12 cellular contexts compared by ENCODE assay signal in the genomic region with DNA sequence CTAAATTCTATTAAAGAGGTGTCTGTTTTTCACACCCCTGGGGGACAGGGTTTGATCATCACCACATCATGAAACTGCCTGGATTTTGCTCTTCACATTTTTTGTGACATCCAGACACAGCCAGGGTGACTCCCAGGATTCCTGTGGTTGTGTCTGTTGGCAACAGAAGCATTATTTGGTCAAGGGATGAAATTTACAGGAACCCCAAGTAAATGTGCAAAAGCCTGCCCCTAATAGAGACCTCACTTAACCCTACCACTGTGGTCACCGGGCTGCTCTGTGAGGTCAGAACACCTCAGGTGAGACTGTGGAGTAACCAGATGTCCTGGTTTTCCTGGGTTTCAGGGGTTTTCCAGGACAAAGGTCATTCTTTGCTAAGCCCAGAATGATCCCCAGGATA.
DNase-seq lines count a peak whose midpoint lies in the region; ATAC-seq and TF ChIP-seq lines count a peak whose summit lies in the region.
"Had no signal": no experiment of that assay in that cellular context is flagged by ENCODE, and none has a peak within 500 bp of the region (broad histone marks: within the 10 kb centered on the region; RNA-seq: fewer than 3 reads in every experiment).

No MANE protein-coding gene starts in this region.

- H3K9me3 Mint-ChIP-seq in CD8-positive, alpha-beta T cell: no peaks in the 10 kb centered on the region
- H3K9me3 Mint-ChIP-seq in activated CD8-positive, alpha-beta T cell treated with anti-CD3 and anti-CD28 coated beads for 36 hours: no peaks in the 10 kb centered on the region

- ATAC-seq in CD8-positive, alpha-beta T cell: no peak
- no peak for ATAC-seq in activated CD8-positive, alpha-beta T cell treated with anti-CD3 and anti-CD28 coated beads for 36 hours
- no peak for ATAC-seq in HG03442 (IDR thresholded peaks at IDR 0.05; ENCODE audit: unreplicated experiment)
- ATAC-seq: activated CD4-positive, CD25-positive, alpha-beta regulatory T cell treated with anti-CD3 and anti-CD28 coated beads, Interleukin-2, amount 50 U/mL, for 24 hours had no signal

- H3K4me2 ChIP-seq in mesenchymal stem cell (ENCODE audit: low read length, poor library complexity, severe bottlenecking): no peak overlapping the region

- no peak overlapping the region for H3K23ac ChIP-seq in mesenchymal stem cell (ENCODE audit: low read length in 2 of 2)

- no peak overlapping the region for H4K8ac ChIP-seq in mesenchymal stem cell (ENCODE audit: low read length)

- no peaks in the 10 kb centered on the region for H3K9me3 ChIP-seq in CD8-positive, alpha-beta T cell (ENCODE audit: low read length)
- no peaks in the 10 kb centered on the region for H3K9me3 ChIP-seq in mesenchymal stem cell (ENCODE audit: control insufficient read depth, low read length)
- H3K9me3 ChIP-seq: SJSA1 had no signal

- H3K27me3 ChIP-seq in CD8-positive, alpha-beta T cell (ENCODE audit: insufficient read depth, low read length): no peaks in the 10 kb centered on the region
- peaks cover 0 to 86% of the 10 kb centered on the region in 2 experiments for H3K27me3 ChIP-seq in mesenchymal stem cell (ENCODE audit: control insufficient read depth in 1 of 2, insufficient read depth in 1 of 2, low read length in 2 of 2)
- H3K27me3 ChIP-seq: SJSA1 had no signal

- H2BK5ac ChIP-seq in mesenchymal stem cell (ENCODE audit: low read depth, low read length, poor library complexity, severe bottlenecking): no peak overlapping the region

- no peaks in the 10 kb centered on the region for H3K36me3 ChIP-seq in CD8-positive, alpha-beta T cell (ENCODE audit: insufficient read depth, low read length)
- no peaks in the 10 kb centered on the region for H3K36me3 ChIP-seq in mesenchymal stem cell (ENCODE audit: control insufficient read depth in 1 of 2, insufficient read depth in 2 of 2, low read depth in 1 of 2, low read length in 2 of 2)
- H3K36me3 ChIP-seq: SJSA1 had no signal

- H2AK5ac ChIP-seq in mesenchymal stem cell (ENCODE audit: low read length, severe bottlenecking): no peak overlapping the region

- intact Hi-C loops in CD8-positive, alpha-beta T cell (cut with DNase I, micrococcal nuclease): no loop called here
- intact Hi-C loops in activated CD8-positive, alpha-beta T cell treated with anti-CD3 and anti-CD28 coated beads for 36 hours (cut with micrococcal nuclease): no loop called here

- CTCF ChIA-PET in CD8-positive, alpha-beta T cell (lab: Charles Lee): interaction anchor here (0.7 to 1.4 kb wide), 2 partner anchors 25 to 85 kb away, joined by 3 to 6 read pairs; no protein-coding TSS in a partner anchor
- CTCF ChIA-PET in activated CD8-positive, alpha-beta T cell treated with anti-CD3 and anti-CD28 coated beads for 36 hours (lab: Charles Lee): interaction anchor here (1.0 kb wide), 1 partner anchor 15 kb away, joined by 3 read pairs; no protein-coding TSS in a partner anchor

- H3K27me3 Mint-ChIP-seq in CD8-positive, alpha-beta T cell (ENCODE audit: low read depth): no peaks in the 10 kb centered on the region
- H3K27me3 Mint-ChIP-seq in activated CD8-positive, alpha-beta T cell treated with anti-CD3 and anti-CD28 coated beads for 36 hours: no peaks in the 10 kb centered on the region

- H3K27ac Mint-ChIP-seq in CD8-positive, alpha-beta T cell: peak overlapping the region; percentile 68
- peak overlapping the region; percentile 94 for H3K27ac Mint-ChIP-seq in activated CD8-positive, alpha-beta T cell treated with anti-CD3 and anti-CD28 coated beads for 36 hours

- no peaks in the 10 kb centered on the region for H3K79me1 ChIP-seq in mesenchymal stem cell (replicated peaks; ENCODE audit: low read length, poor library complexity, severe bottlenecking)

- no peak overlapping the region for H2BK15ac ChIP-seq in mesenchymal stem cell (ENCODE audit: low read depth, poor library complexity, severe bottlenecking)

- no peak overlapping the region for H4K91ac ChIP-seq in mesenchymal stem cell (ENCODE audit: low read length)

- no peak for TF ChIP-seq CTCF in CD8-positive, alpha-beta T cell (IDR thresholded peaks at IDR 0.05)
- no peak for TF ChIP-seq CTCF in activated CD8-positive, alpha-beta T cell treated with anti-CD3 and anti-CD28 coated beads for 36 hours (IDR thresholded peaks at IDR 0.05)

- H3K4me1 ChIP-seq in CD8-positive, alpha-beta T cell (ENCODE audit: insufficient read depth, low read length): no peaks in the 10 kb centered on the region
- peaks cover 3% of the 10 kb centered on the region for H3K4me1 ChIP-seq in mesenchymal stem cell (ENCODE audit: control insufficient read depth, insufficient read depth, low read depth, low read length)

- no peak overlapping the region for H3K9ac ChIP-seq in mesenchymal stem cell (ENCODE audit: low read length)

- DNase-seq in AG20443 (ENCODE audit: low spot score): peak; percentile 59
- no peak for DNase-seq in CD8-positive, alpha-beta T cell
- DNase-seq in activated CD8-positive, alpha-beta T cell treated with anti-CD3 and anti-CD28 coated beads for 36 hours: no peak
- DNase-seq in mesenchymal stem cell: peak; percentile 35
- DNase-seq in NCI-H1417 treated with DMSO at 0.1 percent for 48 hours (lab: John Stamatoyannopoulos, UW): no peak
- no peak for DNase-seq in iPS-NIHi7 (ENCODE audit: extremely low spot score)
- DNase-seq: dorsolateral prefrontal cortex, NCI-H1105, NCI-H526 treated with DMSO at 0.1 percent for 48 hours had no signal

- no peak overlapping the region for H3K4me3 ChIP-seq in CD8-positive, alpha-beta T cell (ENCODE audit: low read depth, low read length)
- H3K4me3 ChIP-seq in mesenchymal stem cell (ENCODE audit: insufficient read depth in 1 of 2, low read depth in 1 of 2, low read length in 2 of 2): no peak overlapping the region
- H3K4me3 ChIP-seq: dorsolateral prefrontal cortex, SJSA1 had no signal

- peaks cover 21% of the 10 kb centered on the region for H3K36me3 Mint-ChIP-seq in CD8-positive, alpha-beta T cell
- H3K36me3 Mint-ChIP-seq in activated CD8-positive, alpha-beta T cell treated with anti-CD3 and anti-CD28 coated beads for 36 hours (ENCODE audit: low read depth): peaks cover 51% of the 10 kb centered on the region

- H3K4ac ChIP-seq in mesenchymal stem cell (ENCODE audit: low read depth in 1 of 2, low read length in 2 of 2): no peak overlapping the region

- no peak overlapping the region for H2AFZ ChIP-seq in mesenchymal stem cell (ENCODE audit: low read depth, low read length)

- peaks cover 9% of the 10 kb centered on the region for H3K4me1 Mint-ChIP-seq in CD8-positive, alpha-beta T cell (ENCODE audit: low read depth)
- peaks cover 3% of the 10 kb centered on the region for H3K4me1 Mint-ChIP-seq in activated CD8-positive, alpha-beta T cell treated with anti-CD3 and anti-CD28 coated beads for 36 hours (ENCODE audit: low read depth)

- no peak overlapping the region for H2BK120ac ChIP-seq in mesenchymal stem cell (ENCODE audit: low read depth, low read length)

- whole genome bisulfite sequencing in mesenchymal stem cell: 100% methylated on average over 1 of the region's 1 CpG

- peak overlapping the region; percentile 76 for H3K4me3 Mint-ChIP-seq in CD8-positive, alpha-beta T cell
- H3K4me3 Mint-ChIP-seq in activated CD8-positive, alpha-beta T cell treated with anti-CD3 and anti-CD28 coated beads for 36 hours: peak overlapping the region; percentile 82

- H3K14ac ChIP-seq in mesenchymal stem cell (ENCODE audit: low read length in 2 of 2): no peak overlapping the region

- no peak overlapping the region for H3K27ac ChIP-seq in CD8-positive, alpha-beta T cell (ENCODE audit: low read depth, low read length)
- H3K27ac ChIP-seq in mesenchymal stem cell (ENCODE audit: low read length, poor library complexity, severe bottlenecking): no peak overlapping the region
- H3K27ac ChIP-seq: dorsolateral prefrontal cortex, SJSA1 had no signal

- no peak overlapping the region for H3K18ac ChIP-seq in mesenchymal stem cell (ENCODE audit: low read depth in 1 of 2, low read length in 2 of 2)

- POLR2A ChIA-PET in CD8-positive, alpha-beta T cell (lab: Charles Lee): interaction anchor here (1.0 kb wide), 1 partner anchor 567 kb away, joined by 3 read pairs; no protein-coding TSS in a partner anchor
- POLR2A ChIA-PET in activated CD8-positive, alpha-beta T cell treated with anti-CD3 and anti-CD28 coated beads for 36 hours (lab: Charles Lee): interaction anchor here (0.6 to 29.5 kb wide), 3 partner anchors 8 to 75 kb away, joined by 3 to 684 read pairs (median 4); no protein-coding TSS in a partner anchor

- H2BK12ac ChIP-seq in mesenchymal stem cell (ENCODE audit: low read length in 2 of 2): no peak overlapping the region

Comparison
In these comparisons a context has a peak if more than half of its experiments do, and no peak if none do; other contexts are left out.
1. DNase-seq: peak in AG20443 (single experiment) and mesenchymal stem cell (single experiment); none in CD8-positive, alpha-beta T cell (0 of 7), activated CD8-positive, alpha-beta T cell treated with anti-CD3 and anti-CD28 coated beads for 36 hours (single experiment), NCI-H1417 treated with DMSO at 0.1 percent for 48 hours (single experiment) and iPS-NIHi7 (single experiment).